In genomic region chr20:20712004-20712473, GRCh38 we compare ENCODE assay signal across 1 cellular context.
TF ChIP-seq lines count a peak whose summit lies in the region.

No MANE protein-coding gene starts in this region.

TF ChIP-seq in HepG2, 621 proteins besides CTCF, POLR2A, EP300 and RAD21 (continues in another document):
- no peak for TF ChIP-seq ZNF318 (CRISPR knock-in tag; IDR thresholded peaks at IDR 0.05)
- TF ChIP-seq ZBTB37 (CRISPR knock-in tag; IDR thresholded peaks at IDR 0.05), result no peak
- TF ChIP-seq ZNF205 (CRISPR knock-in tag; IDR thresholded peaks at IDR 0.05), result no peak
- TF ChIP-seq ELK4 (CRISPR knock-in tag; IDR thresholded peaks at IDR 0.05; ENCODE audit: borderline replicate concordance), result no peak
- no peak for TF ChIP-seq NFE2L1 (CRISPR knock-in tag; IDR thresholded peaks at IDR 0.05; ENCODE audit: borderline replicate concordance)
- TF ChIP-seq ZNF468 (CRISPR knock-in tag; IDR thresholded peaks at IDR 0.05), result 0 out of 2 replicates have a peak, but pooled peaks have one; percentile 43
- TF ChIP-seq ZMAT3 (CRISPR knock-in tag; conservative IDR thresholded peaks at IDR 0.05), result no peak
- no peak for TF ChIP-seq CHD2 (IDR thresholded peaks at IDR 0.05; ENCODE audit: low read depth, low read length)
- no peak for TF ChIP-seq ZNF24 (IDR thresholded peaks at IDR 0.05)
- no peak for TF ChIP-seq JDP2 (CRISPR knock-in tag; IDR thresholded peaks at IDR 0.05; ENCODE audit: borderline replicate concordance)
- no peak for TF ChIP-seq AHDC1 (CRISPR knock-in tag; IDR thresholded peaks at IDR 0.05; ENCODE audit: borderline replicate concordance)
- no peak for TF ChIP-seq SKI (IDR thresholded peaks at IDR 0.05; ENCODE audit: partially characterized antibody)
- no peak for TF ChIP-seq YY1 (IDR thresholded peaks at IDR 0.05; ENCODE audit: insufficient read depth, insufficient replicate concordance, low read depth, low read length)
- no peak for TF ChIP-seq POLR2AphosphoS5 (IDR thresholded peaks at IDR 0.05; ENCODE audit: low read depth, low read length)
- TF ChIP-seq ZNF274 (CRISPR knock-in tag; IDR thresholded peaks at IDR 0.05), result no peak
- TF ChIP-seq MXD1 (CRISPR knock-in tag; IDR thresholded peaks at IDR 0.05), result no peak
- no peak for TF ChIP-seq ZNF138 (CRISPR knock-in tag; IDR thresholded peaks at IDR 0.05; ENCODE audit: low read depth)
- no peak for TF ChIP-seq RERE (CRISPR knock-in tag; IDR thresholded peaks at IDR 0.05; ENCODE audit: low read depth)
- TF ChIP-seq SRY (CRISPR knock-in tag; IDR thresholded peaks at IDR 0.05), result peak; percentile 95
- no peak for TF ChIP-seq SNAI1 (CRISPR knock-in tag; IDR thresholded peaks at IDR 0.05; ENCODE audit: borderline replicate concordance)
- no peak for TF ChIP-seq ATRX (CRISPR knock-in tag; IDR thresholded peaks at IDR 0.05; ENCODE audit: borderline replicate concordance)
- TF ChIP-seq ZBTB43 (CRISPR knock-in tag; conservative IDR thresholded peaks at IDR 0.05), result no peak
- no peak for TF ChIP-seq RNF219 (CRISPR knock-in tag; IDR thresholded peaks at IDR 0.05)
- no peak for TF ChIP-seq ZNF251 (CRISPR knock-in tag; IDR thresholded peaks at IDR 0.05)
- no peak for TF ChIP-seq NCOR1 (IDR thresholded peaks at IDR 0.05; ENCODE audit: borderline replicate concordance, low read length)
